Comparison of ENCODE assay signal across 21 cellular contexts in genomic region chr12:76942276-76942675, GRCh38.
DNase-seq lines count a peak whose midpoint lies in the region; ATAC-seq lines count a peak whose summit lies in the region.
"Had no signal": no experiment of that assay in that cellular context is flagged by ENCODE, and none has a peak within 500 bp of the region (broad histone marks: within the 10 kb centered on the region; RNA-seq: fewer than 3 reads in every experiment).

No MANE protein-coding gene starts in this region.

- ATAC-seq in HG03439 (IDR thresholded peaks at IDR 0.05; ENCODE audit: unreplicated experiment) (no peak), HG02571 (IDR thresholded peaks at IDR 0.05; ENCODE audit: unreplicated experiment) (no peak), GM21381 (IDR thresholded peaks at IDR 0.05; ENCODE audit: unreplicated experiment) (no peak)
- ATAC-seq: HepG2, left colon had no signal

- DNase-seq in A172 (ENCODE audit: low spot score) (peak; percentile 31), GM04504 (ENCODE audit: low read depth) (peak; percentile 64), amniotic epithelial cell (ENCODE audit: low read depth) (peak; percentile 34), foreskin melanocyte (peak; percentile 93), UCSD-AML1 (lab: John Stamatoyannopoulos, UW; ENCODE audit: unreplicated experiment) (no peak)
- DNase-seq: activated CD4-positive, alpha-beta T cell treated with anti-CD3 and anti-CD28 coated beads, Interleukin-2, amount 50 U/mL, for 48 hours; activated gamma-delta T cell treated with Interleukin-2 at 50 U/mL for 16 hours; anterior cingulate cortex; CD4-positive, alpha-beta memory T cell; cerebellar nuclear complex; GOT3; left colon; NCI-H1417 treated with DMSO at 0.1 percent for 48 hours; NCI-H748 treated with DMSO at 0.1 percent for 48 hours; SHP77; stimulated activated CD8-positive, alpha-beta memory T cell treated with anti-CD3 and anti-CD28 coated beads, Interleukin-4, amount 100 ng/mL, for 48 hours; WERI-Rb-1 had no signal
